In the genomic region with DNA sequence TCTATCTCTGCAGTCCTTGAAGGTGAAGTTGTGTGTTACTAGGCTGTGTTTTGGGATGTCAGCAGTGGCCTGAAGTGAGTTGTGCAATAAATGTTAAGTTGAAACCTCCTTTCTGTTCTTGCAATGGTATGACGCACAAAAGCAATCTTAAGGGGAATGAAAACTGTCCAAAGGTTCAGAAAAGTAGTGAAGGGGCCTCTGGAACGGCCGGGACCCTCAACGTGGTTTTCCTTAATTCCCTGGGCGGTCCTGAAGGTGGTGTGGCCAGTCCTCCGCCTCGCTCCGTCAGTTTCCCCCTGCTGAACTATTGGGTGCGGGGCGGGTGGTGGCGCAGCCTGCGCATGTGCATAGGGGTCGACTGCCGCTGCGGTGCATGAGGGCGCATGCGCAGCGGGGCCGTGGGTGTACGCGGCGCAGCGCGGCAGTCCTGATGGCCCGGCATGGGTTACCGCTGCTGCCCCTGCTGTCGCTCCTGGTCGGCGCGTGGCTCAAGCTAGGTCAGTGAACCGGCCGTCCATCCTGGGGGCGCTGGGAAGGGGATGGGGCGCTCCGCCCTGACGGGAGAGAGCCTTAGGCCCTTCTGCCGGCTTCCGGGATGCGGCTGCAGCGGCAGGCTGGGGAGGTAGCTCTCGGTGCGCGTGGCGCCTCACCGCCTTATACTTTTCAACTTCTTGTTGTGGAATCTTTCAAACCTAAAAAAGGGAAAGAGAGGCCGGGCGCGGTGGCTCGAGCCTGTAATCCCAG, we compare ENCODE assay signal across 1 cellular context.
TF ChIP-seq lines count a peak whose summit lies in the region.

SUMF2 (plus strand) TSS at position 405 of the 744 bp plus-strand sequence; CDS start at position 431, 26 bp downstream.

TF ChIP-seq in HEK293, 187 proteins besides CTCF, POLR2A, EP300 and RAD21 (continued from another document):
- TF ChIP-seq ZNF747 (tag by site-specific recombination; IDR thresholded peaks at IDR 0.05) (no peak), ZNF501 (tag by site-specific recombination; IDR thresholded peaks at IDR 0.05) (0 out of 2 replicates have a peak, but pooled peaks have one; percentile 16), ZSCAN5A (tag by site-specific recombination; IDR thresholded peaks at IDR 0.05) (no peak), ZNF133 (tag by site-specific recombination; IDR thresholded peaks at IDR 0.05) (no peak)
